In genomic region chr4:125132281-125132680, GRCh38 we compare ENCODE assay signal across 1 cellular context.
TF ChIP-seq lines count a peak whose summit lies in the region.

No MANE protein-coding gene starts in this region.

TF ChIP-seq in H1, 55 proteins besides CTCF, POLR2A, EP300 and RAD21:
- no peak for TF ChIP-seq NANOG (IDR thresholded peaks at IDR 0.05; ENCODE audit: insufficient read depth, low read depth, low read length, poor library complexity, severe bottlenecking)
- TF ChIP-seq YY1 (IDR thresholded peaks at IDR 0.05; ENCODE audit: low read depth, low read length) = no peak
- TF ChIP-seq POLR2AphosphoS5 (IDR thresholded peaks at IDR 0.05; ENCODE audit: low read depth, low read length) = no peak
- TF ChIP-seq TAF7 (optimal IDR thresholded peaks at IDR 0.05; ENCODE audit: borderline replicate concordance, low read depth, low read length) = no peak
- no peak for TF ChIP-seq MAX (IDR thresholded peaks at IDR 0.05)
- no peak for TF ChIP-seq SP2 (IDR thresholded peaks at IDR 0.05; ENCODE audit: low read length)
- no peak for TF ChIP-seq SP4 (IDR thresholded peaks at IDR 0.05; ENCODE audit: low read length)
